In the genomic region with DNA sequence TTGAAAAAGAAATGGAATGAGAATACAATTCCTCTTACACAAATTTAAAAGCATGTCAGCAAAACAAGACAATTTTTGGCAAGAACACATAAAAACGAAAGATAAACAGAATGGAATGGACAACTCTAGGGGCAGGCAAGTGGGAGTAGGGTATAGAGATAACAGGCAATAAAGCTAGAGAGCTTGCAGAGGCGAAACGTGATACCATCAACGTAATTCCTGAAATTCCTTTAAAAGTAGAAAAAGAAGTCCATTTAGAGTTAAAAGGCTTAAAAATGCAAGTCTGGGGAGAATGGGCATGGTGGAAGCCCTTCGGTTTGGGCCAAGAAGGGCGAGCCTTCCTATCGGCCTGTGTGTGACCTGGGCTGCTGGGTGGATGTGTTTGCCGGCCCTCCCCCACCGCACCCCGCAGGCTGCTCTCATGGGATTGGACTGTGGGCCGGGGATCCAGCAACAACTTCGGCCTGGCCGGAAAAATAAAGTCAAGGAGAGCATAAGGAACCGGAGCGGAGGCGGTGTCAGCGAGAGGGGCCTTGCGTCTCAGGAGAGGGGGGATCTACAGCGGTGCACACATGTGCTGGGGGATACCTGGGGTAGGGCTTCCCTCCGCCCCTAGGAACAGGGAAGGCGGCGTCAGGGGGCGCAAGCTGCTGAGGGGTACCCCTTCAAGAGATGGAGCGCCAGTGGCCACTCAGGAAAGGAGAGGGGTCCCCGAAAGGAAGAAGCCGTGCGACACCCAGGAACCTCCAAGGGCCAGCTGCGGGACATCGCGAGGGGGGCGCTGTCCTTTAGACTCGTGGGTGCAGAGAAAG, we compare ENCODE assay signal across 11 cellular contexts. TPM values are rescaled to one million over a fixed set of nuclear protein-coding genes. Genes with fewer than 3 reads are reported as not detected.
DNase-seq lines count a peak whose midpoint lies in the region; ATAC-seq and TF ChIP-seq lines count a peak whose summit lies in the region.
"Had no signal": no experiment of that assay in that cellular context is flagged by ENCODE, and none has a peak within 500 bp of the region (broad histone marks: within the 10 kb centered on the region; RNA-seq: fewer than 3 reads in every experiment).

No MANE protein-coding gene starts in this region.

- H3K27ac ChIP-seq in testis (no peak overlapping the region), gastrocnemius medialis (no peak overlapping the region)

- no peaks in the 10 kb centered on the region for H3K9me3 Mint-ChIP-seq in activated CD4-positive, alpha-beta memory T cell treated with anti-CD3 and anti-CD28 coated beads, Interleukin-2, amount 10 ng/mL, durations not matched to agents 7 days and 5 days
- H3K9me3 Mint-ChIP-seq in activated CD4-positive, alpha-beta memory T cell treated with anti-CD3 and anti-CD28 coated beads for 36 hours, result no peaks in the 10 kb centered on the region
- H3K9me3 Mint-ChIP-seq in chondrocyte (ENCODE audit: low read depth) (no peaks in the 10 kb centered on the region), immature natural killer cell (no peaks in the 10 kb centered on the region)

- POLR2A ChIA-PET in activated CD4-positive, alpha-beta memory T cell treated with anti-CD3 and anti-CD28 coated beads, Interleukin-2, amount 10 ng/mL, durations not matched to agents 7 days and 5 days (lab: Charles Lee), result interaction anchor here (2.3 kb wide), 1 partner anchor 20 kb away, joined by 10 read pairs; the partner anchor contains the start of genes PCED1A and VPS16
- POLR2A ChIA-PET in activated CD4-positive, alpha-beta memory T cell treated with anti-CD3 and anti-CD28 coated beads for 36 hours (lab: Charles Lee), result no interaction called here

- TF ChIP-seq POLR2A in testis (IDR thresholded peaks at IDR 0.05) (no peak), gastrocnemius medialis (IDR thresholded peaks at IDR 0.05) (no peak)

- H3K27me3 ChIP-seq in testis (no peaks in the 10 kb centered on the region), gastrocnemius medialis (peaks cover 15 to 30% (median 27%) of the 10 kb centered on the region in 3 donors)

- DNase-seq in activated CD4-positive, alpha-beta memory T cell treated with anti-CD3 and anti-CD28 coated beads, Interleukin-2, amount 10 ng/mL, durations not matched to agents 7 days and 5 days, result peak; percentile 13
- no peak for DNase-seq in activated CD4-positive, alpha-beta memory T cell treated with anti-CD3 and anti-CD28 coated beads for 36 hours
- DNase-seq in chondrocyte (ENCODE audit: low spot score) (no peak), immature natural killer cell (no peak), testis (peak; percentile 57), germinal center (ENCODE audit: low spot score) (no peak), gastrocnemius medialis (no peak)
- no peak for DNase-seq in effector CD8-positive, alpha-beta T cell (lab: John Stamatoyannopoulos, UW)
- DNase-seq: NCI-H2081 treated with DMSO at 0.1 percent for 48 hours had no signal

- H3K9me3 ChIP-seq in testis, result no peaks in the 10 kb centered on the region
- H3K9me3 ChIP-seq in gastrocnemius medialis, result no peaks in the 10 kb centered on the region

- H3K27ac Mint-ChIP-seq in activated CD4-positive, alpha-beta memory T cell treated with anti-CD3 and anti-CD28 coated beads, Interleukin-2, amount 10 ng/mL, durations not matched to agents 7 days and 5 days, result no peak overlapping the region
- H3K27ac Mint-ChIP-seq in activated CD4-positive, alpha-beta memory T cell treated with anti-CD3 and anti-CD28 coated beads for 36 hours, result no peak overlapping the region
- H3K27ac Mint-ChIP-seq in chondrocyte (ENCODE audit: unreplicated experiment), result peak overlapping the region; percentile 72
- H3K27ac Mint-ChIP-seq in immature natural killer cell, result no peak overlapping the region

- ATAC-seq in gastrocnemius medialis, result no peak

- WGBS in testis, 2 donors, result 6 to 14% methylated on average over 27 to 32 of the region's 32 CpGs

- no peaks in the 10 kb centered on the region for H3K36me3 Mint-ChIP-seq in activated CD4-positive, alpha-beta memory T cell treated with anti-CD3 and anti-CD28 coated beads, Interleukin-2, amount 10 ng/mL, durations not matched to agents 7 days and 5 days (ENCODE audit: low read depth)
- H3K36me3 Mint-ChIP-seq in activated CD4-positive, alpha-beta memory T cell treated with anti-CD3 and anti-CD28 coated beads for 36 hours, result no peaks in the 10 kb centered on the region
- H3K36me3 Mint-ChIP-seq in chondrocyte (ENCODE audit: low read depth), result no peaks in the 10 kb centered on the region
- H3K36me3 Mint-ChIP-seq in immature natural killer cell, result no peaks in the 10 kb centered on the region

- H3K36me3 ChIP-seq in testis (ENCODE audit: low read depth, missing control alignments), result no peaks in the 10 kb centered on the region
- H3K36me3 ChIP-seq in gastrocnemius medialis, result no peaks in the 10 kb centered on the region

- H3K4me1 Mint-ChIP-seq in activated CD4-positive, alpha-beta memory T cell treated with anti-CD3 and anti-CD28 coated beads, Interleukin-2, amount 10 ng/mL, durations not matched to agents 7 days and 5 days, result peaks cover 20% of the 10 kb centered on the region
- H3K4me1 Mint-ChIP-seq in activated CD4-positive, alpha-beta memory T cell treated with anti-CD3 and anti-CD28 coated beads for 36 hours (ENCODE audit: low read depth), result peaks cover 11% of the 10 kb centered on the region
- H3K4me1 Mint-ChIP-seq in chondrocyte (ENCODE audit: low read depth), result peaks cover 25% of the 10 kb centered on the region
- peaks cover 18 to 25% of the 10 kb centered on the region in 2 donors for H3K4me1 Mint-ChIP-seq in immature natural killer cell

- CTCF ChIA-PET in activated CD4-positive, alpha-beta memory T cell treated with anti-CD3 and anti-CD28 coated beads, Interleukin-2, amount 10 ng/mL, durations not matched to agents 7 days and 5 days (lab: Charles Lee), result no interaction called here
- CTCF ChIA-PET in activated CD4-positive, alpha-beta memory T cell treated with anti-CD3 and anti-CD28 coated beads for 36 hours (lab: Charles Lee), result interaction anchor here (0.7 kb wide), 1 partner anchor 107 kb away, joined by 3 read pairs; no protein-coding TSS in a partner anchor

- peak overlapping the region in 1 of 2 donors; percentile 13 for H3K4me3 ChIP-seq in testis
- H3K4me3 ChIP-seq in gastrocnemius medialis, result no peak overlapping the region

- no peak for TF ChIP-seq CTCF in chondrocyte (IDR thresholded peaks at IDR 0.05)
- TF ChIP-seq CTCF in testis (IDR thresholded peaks at IDR 0.05), result no peak
- TF ChIP-seq CTCF in gastrocnemius medialis (IDR thresholded peaks at IDR 0.05 in 4 of 5, conservative IDR thresholded peaks at IDR 0.05 in 1 of 5), result no peak

- H3K4me3 Mint-ChIP-seq in activated CD4-positive, alpha-beta memory T cell treated with anti-CD3 and anti-CD28 coated beads, Interleukin-2, amount 10 ng/mL, durations not matched to agents 7 days and 5 days, result no peak overlapping the region
- H3K4me3 Mint-ChIP-seq in activated CD4-positive, alpha-beta memory T cell treated with anti-CD3 and anti-CD28 coated beads for 36 hours, result no peak overlapping the region
- H3K4me3 Mint-ChIP-seq in chondrocyte (ENCODE audit: unreplicated experiment) (peak overlapping the region; percentile 21), immature natural killer cell (peak overlapping the region; percentile 33 to 57 (median 39))

- in situ Hi-C loops in gastrocnemius medialis (cut with MboI; ENCODE audit: low sequenced_read_pairs in 4 of 4), result no loop called here

- intact Hi-C loops in activated CD4-positive, alpha-beta memory T cell treated with anti-CD3 and anti-CD28 coated beads for 36 hours (cut with micrococcal nuclease), result no loop called here
- intact Hi-C loops in testis (cut with DNase I; ENCODE audit: low total_unique reads) (no loop called here), gastrocnemius medialis (cut with DNase I; ENCODE audit: low total_unique reads) (no loop called here)

- H3K4me1 ChIP-seq in testis (peaks cover 11% of the 10 kb centered on the region), gastrocnemius medialis (no peaks in the 10 kb centered on the region)

- peaks cover 32% of the 10 kb centered on the region for H3K27me3 Mint-ChIP-seq in activated CD4-positive, alpha-beta memory T cell treated with anti-CD3 and anti-CD28 coated beads, Interleukin-2, amount 10 ng/mL, durations not matched to agents 7 days and 5 days
- peaks cover 20% of the 10 kb centered on the region for H3K27me3 Mint-ChIP-seq in activated CD4-positive, alpha-beta memory T cell treated with anti-CD3 and anti-CD28 coated beads for 36 hours
- H3K27me3 Mint-ChIP-seq in chondrocyte (ENCODE audit: low read depth), result no peaks in the 10 kb centered on the region
- peaks cover 2 to 9% (median 6%) of the 10 kb centered on the region in 3 donors for H3K27me3 Mint-ChIP-seq in immature natural killer cell (ENCODE audit: low read depth in 3 of 3)

RNA-seq across cellular contexts. Expression of gene TMEM239, which starts 4.1 kb away (rescaled TPM):
- total RNA-seq in activated CD4-positive, alpha-beta memory T cell treated with anti-CD3 and anti-CD28 coated beads, Interleukin-2, amount 10 ng/mL, durations not matched to agents 7 days and 5 days, result not detected
- not detected for total RNA-seq in activated CD4-positive, alpha-beta memory T cell treated with anti-CD3 and anti-CD28 coated beads for 36 hours
- total RNA-seq in chondrocyte (not detected in 3 replicates), testis (100 to 1,000 TPM in 1 of 2 donors, 10 to 100 TPM in 1; 39.0 to 133 TPM), gastrocnemius medialis (not detected)
- polyA plus RNA-seq in immature natural killer cell (not detected), testis (ENCODE audit: insufficient read depth, low read depth, low replicate concordance) (77.3 TPM)
- total RNA-seq: A673, lower leg skin had no signal

RNA-seq across cellular contexts. Expression of gene C20orf141, which starts 5.5 kb away (rescaled TPM):
- not detected for total RNA-seq in activated CD4-positive, alpha-beta memory T cell treated with anti-CD3 and anti-CD28 coated beads, Interleukin-2, amount 10 ng/mL, durations not matched to agents 7 days and 5 days
- total RNA-seq in activated CD4-positive, alpha-beta memory T cell treated with anti-CD3 and anti-CD28 coated beads for 36 hours, result not detected
- not detected in 3 replicates for total RNA-seq in chondrocyte
- polyA plus RNA-seq in immature natural killer cell, result not detected
- total RNA-seq in testis, result 100 to 1,000 TPM in 1 of 2 donors, 10 to 100 TPM in 1; 53.6 to 177 TPM
- 154 TPM for polyA plus RNA-seq in testis (ENCODE audit: insufficient read depth, low read depth, low replicate concordance)
- not detected for total RNA-seq in gastrocnemius medialis
- total RNA-seq: A673, lower leg skin had no signal

RNA-seq across cellular contexts. Expression of gene CPXM1, which starts 19.9 kb away (rescaled TPM):
- under 1 TPM; 0.20 to 0.33 TPM for total RNA-seq in activated CD4-positive, alpha-beta memory T cell treated with anti-CD3 and anti-CD28 coated beads, Interleukin-2, amount 10 ng/mL, durations not matched to agents 7 days and 5 days
- 1 to 10 TPM; 2.3 to 2.9 TPM for total RNA-seq in activated CD4-positive, alpha-beta memory T cell treated with anti-CD3 and anti-CD28 coated beads for 36 hours
- total RNA-seq in chondrocyte (6.2 to 6.4 TPM (median 6.3 TPM) in 3 replicates), testis (1 to 10 TPM; 3.5 to 8.6 TPM), gastrocnemius medialis (1 to 10 TPM in 1 of 4 donors, under 1 TPM in 2, not detected in 1; 0.46 to 1.6 (median 0.81) TPM)
- polyA plus RNA-seq in immature natural killer cell (1 to 10 TPM in 1 of 3 donors, under 1 TPM in 1, not detected in 1; 0.74 to 1.2 TPM), testis (ENCODE audit: insufficient read depth, low read depth, low replicate concordance) (25.2 TPM)

RNA-seq across cellular contexts. Expression of gene PCED1A, which starts 20.2 kb away (rescaled TPM):
- 10 to 100 TPM; 25.0 to 25.7 TPM for total RNA-seq in activated CD4-positive, alpha-beta memory T cell treated with anti-CD3 and anti-CD28 coated beads, Interleukin-2, amount 10 ng/mL, durations not matched to agents 7 days and 5 days
- total RNA-seq in activated CD4-positive, alpha-beta memory T cell treated with anti-CD3 and anti-CD28 coated beads for 36 hours, result 10 to 100 TPM; 37.0 to 40.0 TPM
- total RNA-seq in chondrocyte, result 34.0 to 45.8 TPM (median 37.3 TPM) in 3 replicates
- polyA plus RNA-seq in immature natural killer cell, result 10 to 100 TPM; 21.9 to 24.1 (median 23.4) TPM
- total RNA-seq in testis, result 10 to 100 TPM; 46.0 to 51.1 TPM
- polyA plus RNA-seq in testis (ENCODE audit: insufficient read depth, low read depth, low replicate concordance), result 20.8 TPM
- 1 to 10 TPM; 2.6 to 9.3 (median 5.7) TPM for total RNA-seq in gastrocnemius medialis

RNA-seq across cellular contexts. Expression of gene VPS16, which starts 20.3 kb away (rescaled TPM):
- total RNA-seq in activated CD4-positive, alpha-beta memory T cell treated with anti-CD3 and anti-CD28 coated beads, Interleukin-2, amount 10 ng/mL, durations not matched to agents 7 days and 5 days, result 10 to 100 TPM; 49.7 to 53.0 TPM
- total RNA-seq in activated CD4-positive, alpha-beta memory T cell treated with anti-CD3 and anti-CD28 coated beads for 36 hours, result 10 to 100 TPM; 51.2 to 53.0 TPM
- total RNA-seq in chondrocyte (29.9 to 40.7 TPM (median 32.7 TPM) in 3 replicates), testis (10 to 100 TPM; 24.3 to 31.4 TPM), gastrocnemius medialis (10 to 100 TPM; 17.3 to 26.4 (median 21.6) TPM)
- polyA plus RNA-seq in immature natural killer cell (10 to 100 TPM; 61.8 to 81.3 (median 76.5) TPM), testis (ENCODE audit: insufficient read depth, low read depth, low replicate concordance) (27.3 TPM)

Comparison
In these comparisons a context has a peak if more than half of its experiments do, and no peak if none do; other contexts are left out.
1. DNase-seq: peak in activated CD4-positive, alpha-beta memory T cell treated with anti-CD3 and anti-CD28 coated beads, Interleukin-2, amount 10 ng/mL, durations not matched to agents 7 days and 5 days (single experiment) and testis (single experiment); none in activated CD4-positive, alpha-beta memory T cell treated with anti-CD3 and anti-CD28 coated beads for 36 hours (single experiment), chondrocyte (single experiment), immature natural killer cell (0 of 3), germinal center (single experiment), effector CD8-positive, alpha-beta T cell (single experiment) and gastrocnemius medialis (0 of 2).
2. H3K4me3 Mint-ChIP-seq: peak in chondrocyte (single experiment) and immature natural killer cell (5 of 5); none in activated CD4-positive, alpha-beta memory T cell treated with anti-CD3 and anti-CD28 coated beads, Interleukin-2, amount 10 ng/mL, durations not matched to agents 7 days and 5 days (single experiment) and activated CD4-positive, alpha-beta memory T cell treated with anti-CD3 and anti-CD28 coated beads for 36 hours (single experiment).
3. RNA of gene TMEM239, which starts 4.1 kb away (total RNA-seq): 39.0 to 133 TPM in testis; not detected in activated CD4-positive, alpha-beta memory T cell treated with anti-CD3 and anti-CD28 coated beads, Interleukin-2, amount 10 ng/mL, durations not matched to agents 7 days and 5 days, not detected in activated CD4-positive, alpha-beta memory T cell treated with anti-CD3 and anti-CD28 coated beads for 36 hours, not detected in chondrocyte and not detected in gastrocnemius medialis; every median in the first group is over 10 times any median in the second.
4. RNA of gene C20orf141, which starts 5.5 kb away (total RNA-seq): 53.6 to 177 TPM in testis; not detected in activated CD4-positive, alpha-beta memory T cell treated with anti-CD3 and anti-CD28 coated beads, Interleukin-2, amount 10 ng/mL, durations not matched to agents 7 days and 5 days, not detected in activated CD4-positive, alpha-beta memory T cell treated with anti-CD3 and anti-CD28 coated beads for 36 hours, not detected in chondrocyte and not detected in gastrocnemius medialis; every median in the first group is over 10 times any median in the second.